ENCODE assay signal across 19 cellular contexts in genomic region chr17:14205380-14205779, GRCh38. TPM values are rescaled to one million over a fixed set of nuclear protein-coding genes. Genes with fewer than 3 reads are reported as not detected.
DNase-seq lines count a peak whose midpoint lies in the region; ATAC-seq, FAIRE-seq and TF ChIP-seq lines count a peak whose summit lies in the region.
"Had no signal": no experiment of that assay in that cellular context is flagged by ENCODE, and none has a peak within 500 bp of the region (broad histone marks: within the 10 kb centered on the region; RNA-seq: fewer than 3 reads in every experiment).

No MANE protein-coding gene starts in this region.

- WGBS in mammary epithelial cell (ENCODE audit: low coverage, missing lambda C conversion rate) = 92% methylated on average over 10 of the region's 10 CpGs
- 94 to 97% methylated on average over 10 of the region's 10 CpGs for WGBS in pancreas, 2 donors

- H3K27ac ChIP-seq in mammary epithelial cell (ENCODE audit: insufficient read depth, low read depth, low read length) (no peak overlapping the region), PC-3 (ENCODE audit: low read length) (no peak overlapping the region), pancreas (peak overlapping the region in 3 of 4 donors; percentile 33 to 78 (median 38))
- H3K27ac ChIP-seq: tibial artery had no signal

- H3K9me2 ChIP-seq in PC-3 (replicated peaks; ENCODE audit: low read length) = no peaks in the 10 kb centered on the region

- POLR2A ChIA-PET in MCF 10A (lab: Yijun Ruan, JAX) = interaction anchor here (0.6 to 1.8 kb wide), 7 partner anchors 9 to 821 kb away, joined by 3 to 6 read pairs (median 5); no protein-coding TSS in a partner anchor
- POLR2A ChIA-PET in PC-3 (lab: Charles Lee; ENCODE audit: unreplicated experiment) = no interaction called here

- no peaks in the 10 kb centered on the region for H3K27me3 Mint-ChIP-seq in MCF 10A (ENCODE audit: insufficient read depth, unreplicated experiment)
- no peaks in the 10 kb centered on the region for H3K27me3 Mint-ChIP-seq in activated T-helper 17 cell treated with anti-CD3 and anti-CD28 coated beads, Interleukin-2, amount 50 U/mL, for 72 hours
- H3K27me3 Mint-ChIP-seq: stimulated activated memory B cell treated with anti-CD40 and anti-IgM and Interleukin-4, amounts not matched to agents 10 μg/mL and 1 μg/mL and 100 μg/mL, for 72 hours had no signal

- CTCF ChIA-PET in MCF 10A (lab: Yijun Ruan, JAX) (no interaction called here), mammary epithelial cell (lab: Charles Lee; ENCODE audit: low non-redundant PET) (no interaction called here), PC-3 (lab: Charles Lee) (interaction anchor here (0.6 kb wide), 1 partner anchor 21 kb away, joined by 3 read pairs; no protein-coding TSS in a partner anchor)

- peaks cover 32% of the 10 kb centered on the region for H3K36me3 Mint-ChIP-seq in MCF 10A (ENCODE audit: insufficient read depth, unreplicated experiment)
- peaks cover 28% of the 10 kb centered on the region for H3K36me3 Mint-ChIP-seq in activated T-helper 17 cell treated with anti-CD3 and anti-CD28 coated beads, Interleukin-2, amount 50 U/mL, for 72 hours (ENCODE audit: low read depth)

- ATAC-seq in PC-3 = no peak
- ATAC-seq in activated T-helper 17 cell treated with anti-CD3 and anti-CD28 coated beads, Interleukin-2, amount 50 U/mL, for 72 hours (replicated peaks) = no peak
- ATAC-seq in pancreas = no peak
- ATAC-seq: stimulated activated memory B cell treated with anti-CD40 and anti-IgM and Interleukin-4, amounts not matched to agents 10 μg/mL and 1 μg/mL and 100 μg/mL, for 72 hours had no signal

- in situ Hi-C loops in mammary epithelial cell (cut with MboI; ENCODE audit: low sequenced_read_pairs in 2 of 2) = no loop called here

- peaks cover 16% of the 10 kb centered on the region for H3K4me1 ChIP-seq in mammary epithelial cell (ENCODE audit: insufficient read depth, low read length)
- peaks cover 16% of the 10 kb centered on the region for H3K4me1 ChIP-seq in PC-3 (ENCODE audit: insufficient read depth, low read length)
- H3K4me1 ChIP-seq in pancreas = peaks cover 0 to 3% (median 0%) of the 10 kb centered on the region in 3 donors
- H3K4me1 ChIP-seq: Caco-2, tibial artery had no signal

- no peak overlapping the region for H2AFZ ChIP-seq in mammary epithelial cell (ENCODE audit: low read depth, low read length)
- no peak overlapping the region for H2AFZ ChIP-seq in PC-3 (ENCODE audit: low read length)

- H3K36me3 ChIP-seq in mammary epithelial cell (ENCODE audit: insufficient read depth, low read length) (peaks cover 2% of the 10 kb centered on the region), PC-3 (ENCODE audit: low read depth, low read length) (peaks cover 29% of the 10 kb centered on the region), pancreas (peaks cover 0 to 7% (median 3%) of the 10 kb centered on the region in 3 donors)

- no peak for FAIRE-seq in pancreas (lab: Jason Lieb, UNC)
- FAIRE-seq: frontal cortex had no signal

- no peaks in the 10 kb centered on the region for H3K79me2 ChIP-seq in mammary epithelial cell (ENCODE audit: insufficient read depth, low read length)
- no peaks in the 10 kb centered on the region for H3K79me2 ChIP-seq in PC-3 (ENCODE audit: low read length)

- DNase-seq in MCF 10A (ENCODE audit: unreplicated experiment) (no peak), mammary epithelial cell (no peak), PC-3 (no peak), pancreas (no peak), NCI-H510A treated with DMSO at 0.1 percent for 48 hours (lab: John Stamatoyannopoulos, UW) (no peak), amygdala (lab: John Stamatoyannopoulos, UW) (no peak), SW480 (ENCODE audit: low spot score) (no peak)
- DNase-seq: activated B cell treated with CpG ODN at 0.5 μM for 24 hours, Caco-2, erythroblast, NCI-H1417 treated with DMSO at 0.1 percent for 48 hours, NCI-H524 treated with DMSO at 0.1 percent for 48 hours, retina, tibial artery had no signal

- H3K9me3 Mint-ChIP-seq in MCF 10A (ENCODE audit: unreplicated experiment) = no peaks in the 10 kb centered on the region
- no peaks in the 10 kb centered on the region for H3K9me3 Mint-ChIP-seq in activated T-helper 17 cell treated with anti-CD3 and anti-CD28 coated beads, Interleukin-2, amount 50 U/mL, for 72 hours
- H3K9me3 Mint-ChIP-seq: activated B cell treated with CpG ODN at 0.5 μM for 24 hours; stimulated activated memory B cell treated with anti-CD40 and anti-IgM and Interleukin-4, amounts not matched to agents 10 μg/mL and 1 μg/mL and 100 μg/mL, for 72 hours had no signal

- no peak overlapping the region for H3K9ac ChIP-seq in mammary epithelial cell (ENCODE audit: insufficient read depth, low read length)
- H3K9ac ChIP-seq in PC-3 (ENCODE audit: low read length) = no peak overlapping the region

- H3K4me3 ChIP-seq in mammary epithelial cell (replicated peaks in 1 of 3; ENCODE audit: insufficient read depth in 1 of 3, low read depth in 2 of 3, low read length in 3 of 3) = no peak overlapping the region
- no peak overlapping the region for H3K4me3 ChIP-seq in PC-3 (ENCODE audit: low read length)
- no peak overlapping the region for H3K4me3 ChIP-seq in pancreas
- H3K4me3 ChIP-seq: tibial artery had no signal

- peaks cover 12% of the 10 kb centered on the region for H4K20me1 ChIP-seq in mammary epithelial cell (ENCODE audit: insufficient read depth, low read length)
- peaks cover 10% of the 10 kb centered on the region; the same call in 1 of the 2 replicates for H4K20me1 ChIP-seq in PC-3 (ENCODE audit: low read length)

- no peaks in the 10 kb centered on the region for H3F3A ChIP-seq in PC-3 (ENCODE audit: low read length, unreplicated experiment)

- H3K27me3 ChIP-seq in mammary epithelial cell (ENCODE audit: insufficient read depth, low read length) = no peaks in the 10 kb centered on the region
- H3K27me3 ChIP-seq in PC-3 (ENCODE audit: low read length) = no peaks in the 10 kb centered on the region
- no peaks in the 10 kb centered on the region for H3K27me3 ChIP-seq in pancreas
- H3K27me3 ChIP-seq: tibial artery had no signal

- H3K4me2 ChIP-seq in mammary epithelial cell (ENCODE audit: insufficient read depth, low read depth, low read length) (no peak overlapping the region), PC-3 (ENCODE audit: low read length) (peak overlapping the region; percentile 26)

- no peak overlapping the region for H3K4me3 Mint-ChIP-seq in MCF 10A (ENCODE audit: unreplicated experiment)
- H3K4me3 Mint-ChIP-seq in activated T-helper 17 cell treated with anti-CD3 and anti-CD28 coated beads, Interleukin-2, amount 50 U/mL, for 72 hours = peak overlapping the region; percentile 74
- H3K4me3 Mint-ChIP-seq: activated B cell treated with CpG ODN at 0.5 μM for 24 hours; stimulated activated memory B cell treated with anti-CD40 and anti-IgM and Interleukin-4, amounts not matched to agents 10 μg/mL and 1 μg/mL and 100 μg/mL, for 72 hours had no signal

- H3K4me1 Mint-ChIP-seq in MCF 10A (ENCODE audit: insufficient read depth, unreplicated experiment) = peaks cover 34% of the 10 kb centered on the region
- peaks cover 53% of the 10 kb centered on the region for H3K4me1 Mint-ChIP-seq in activated T-helper 17 cell treated with anti-CD3 and anti-CD28 coated beads, Interleukin-2, amount 50 U/mL, for 72 hours
- H3K4me1 Mint-ChIP-seq: activated B cell treated with CpG ODN at 0.5 μM for 24 hours; stimulated activated memory B cell treated with anti-CD40 and anti-IgM and Interleukin-4, amounts not matched to agents 10 μg/mL and 1 μg/mL and 100 μg/mL, for 72 hours had no signal

- intact Hi-C loops in MCF 10A (cut with micrococcal nuclease) = loop anchor here (5.0 to 10.0 kb wide), 3 partner anchors 97 to 858 kb away; partner anchors contain the start of genes COX10 and HS3ST3B1
- intact Hi-C loops in mammary epithelial cell (cut with micrococcal nuclease) = loop anchor here (5.0 to 10.0 kb wide), 2 partner anchors 99 to 138 kb away; partner anchors contain the start of genes COX10 and HS3ST3B1
- intact Hi-C loops in PC-3 (cut with micrococcal nuclease) = loop anchor here (10.0 kb wide), 1 partner anchor 141 kb away; the partner anchor contains the start of gene COX10
- intact Hi-C loops in pancreas (cut with DNase I) = no loop called here

- dilution Hi-C loops in mammary epithelial cell (cut with HindIII; ENCODE audit: low sequenced_read_pairs) = no loop called here

- peak overlapping the region; percentile 50 for H3K27ac Mint-ChIP-seq in MCF 10A (ENCODE audit: low read depth, unreplicated experiment)
- H3K27ac Mint-ChIP-seq in activated T-helper 17 cell treated with anti-CD3 and anti-CD28 coated beads, Interleukin-2, amount 50 U/mL, for 72 hours = peak overlapping the region; percentile 93
- H3K27ac Mint-ChIP-seq: activated B cell treated with CpG ODN at 0.5 μM for 24 hours; stimulated activated memory B cell treated with anti-CD40 and anti-IgM and Interleukin-4, amounts not matched to agents 10 μg/mL and 1 μg/mL and 100 μg/mL, for 72 hours had no signal

- TF ChIP-seq CTCF in MCF 10A (IDR thresholded peaks at IDR 0.05; ENCODE audit: unreplicated experiment) = no peak
- no peak for TF ChIP-seq CTCF in mammary epithelial cell (conservative IDR thresholded peaks at IDR 0.05 in 1 of 2, IDR thresholded peaks at IDR 0.05 in 1 of 2; ENCODE audit: extremely low read depth in 1 of 2, insufficient read depth in 1 of 2, low read depth in 1 of 2, low read length in 2 of 2)
- no peak for TF ChIP-seq CTCF in PC-3 (conservative IDR thresholded peaks at IDR 0.05; ENCODE audit: low read depth, low read length)
- no peak for TF ChIP-seq CTCF in pancreas (IDR thresholded peaks at IDR 0.05)

- no TSS peak for BruUV-seq in MCF 10A (replicated peaks; lab: Mats Ljungman, UMichigan)
- no TSS peak for BruUV-seq in mammary epithelial cell (replicated peaks; lab: Mats Ljungman, UMichigan)
- BruUV-seq in PC-3 (replicated peaks; lab: Mats Ljungman, UMichigan) = no TSS peak

- no peaks in the 10 kb centered on the region for H3K9me3 ChIP-seq in mammary epithelial cell (replicated peaks; ENCODE audit: insufficient read depth, low read length)
- no peaks in the 10 kb centered on the region for H3K9me3 ChIP-seq in PC-3 (ENCODE audit: low read length)
- H3K9me3 ChIP-seq in pancreas = no peaks in the 10 kb centered on the region
- H3K9me3 ChIP-seq: Caco-2, tibial artery had no signal

RNA-seq across cellular contexts. Expression of gene CDRT15, which starts 31.3 kb away (rescaled TPM):
- total RNA-seq in MCF 10A (2022) = not detected in 2 replicates
- total RNA-seq in mammary epithelial cell = not detected
- not detected for polyA plus RNA-seq in mammary epithelial cell
- polyA minus RNA-seq in mammary epithelial cell = not detected
- not detected in 2 replicates for total RNA-seq in PC-3 (2014; rRNA removed)
- total RNA-seq in activated T-helper 17 cell treated with anti-CD3 and anti-CD28 coated beads, Interleukin-2, amount 50 U/mL, for 72 hours = not detected
- not detected for total RNA-seq in pancreas
- polyA plus RNA-seq in pancreas = not detected
- total RNA-seq: activated B cell treated with CpG ODN at 0.5 μM for 24 hours, bronchial epithelial cell, Caco-2, frontal cortex had no signal
- polyA plus RNA-seq: adipose tissue had no signal

Comparison
In these comparisons a context has a peak if more than half of its experiments do, and no peak if none do; other contexts are left out.
1. H3K27ac ChIP-seq: peak in pancreas (3 of 4); none in mammary epithelial cell (single experiment) and PC-3 (single experiment).
2. intact Hi-C loops: an anchor here in MCF 10A (5.0 to 10.0 kb wide), mammary epithelial cell (5.0 to 10.0 kb wide) and PC-3 (10.0 kb wide); none called in pancreas.